Comparison of ENCODE assay signal across 1 cellular context in genomic region chr9:72364679-72365524, GRCh38.
TF ChIP-seq lines count a peak whose summit lies in the region.

Gene ZFAND5 (minus strand): TSS chr9:72365208. CDS start chr9:72360778, 4,430 bp downstream.

TF ChIP-seq in HepG2, 621 proteins besides CTCF, POLR2A, EP300 and RAD21 (continued from another document and continues in another):
- TF ChIP-seq SNAPC2 (CRISPR knock-in tag; IDR thresholded peaks at IDR 0.05): peak; percentile 79; the same call in 1 of the 2 replicates
- no peak for TF ChIP-seq RNF2 (conservative IDR thresholded peaks at IDR 0.05; ENCODE audit: low read depth)
- TF ChIP-seq, protein P1, sequence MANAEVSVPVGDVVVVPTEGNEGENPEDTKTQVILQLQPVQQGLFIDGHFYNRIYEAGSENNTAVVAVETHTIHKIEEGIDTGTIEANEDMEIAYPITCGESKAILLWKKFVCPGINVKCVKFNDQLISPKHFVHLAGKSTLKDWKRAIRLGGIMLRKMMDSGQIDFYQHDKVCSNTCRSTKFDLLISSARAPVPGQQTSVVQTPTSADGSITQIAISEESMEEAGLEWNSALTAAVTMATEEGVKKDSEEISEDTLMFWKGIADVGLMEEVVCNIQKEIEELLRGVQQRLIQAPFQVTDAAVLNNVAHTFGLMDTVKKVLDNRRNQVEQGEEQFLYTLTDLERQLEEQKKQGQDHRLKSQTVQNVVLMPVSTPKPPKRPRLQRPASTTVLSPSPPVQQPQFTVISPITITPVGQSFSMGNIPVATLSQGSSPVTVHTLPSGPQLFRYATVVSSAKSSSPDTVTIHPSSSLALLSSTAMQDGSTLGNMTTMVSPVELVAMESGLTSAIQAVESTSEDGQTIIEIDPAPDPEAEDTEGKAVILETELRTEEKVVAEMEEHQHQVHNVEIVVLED (CRISPR knock-in tag; IDR thresholded peaks at IDR 0.05; ENCODE audit: borderline replicate concordance): peak; percentile 97
- 0 out of 2 replicates have a peak, but pooled peaks have one; percentile 55 for TF ChIP-seq PHF21A (CRISPR knock-in tag; IDR thresholded peaks at IDR 0.05)
- TF ChIP-seq, protein P2, sequence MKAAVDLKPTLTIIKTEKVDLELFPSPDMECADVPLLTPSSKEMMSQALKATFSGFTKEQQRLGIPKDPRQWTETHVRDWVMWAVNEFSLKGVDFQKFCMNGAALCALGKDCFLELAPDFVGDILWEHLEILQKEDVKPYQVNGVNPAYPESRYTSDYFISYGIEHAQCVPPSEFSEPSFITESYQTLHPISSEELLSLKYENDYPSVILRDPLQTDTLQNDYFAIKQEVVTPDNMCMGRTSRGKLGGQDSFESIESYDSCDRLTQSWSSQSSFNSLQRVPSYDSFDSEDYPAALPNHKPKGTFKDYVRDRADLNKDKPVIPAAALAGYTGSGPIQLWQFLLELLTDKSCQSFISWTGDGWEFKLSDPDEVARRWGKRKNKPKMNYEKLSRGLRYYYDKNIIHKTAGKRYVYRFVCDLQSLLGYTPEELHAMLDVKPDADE (CRISPR knock-in tag; IDR thresholded peaks at IDR 0.05): no peak; the same call in 1 of the 2 replicates
- TF ChIP-seq HNRNPH1 (optimal IDR thresholded peaks at IDR 0.05; ENCODE audit: low read depth, low read length): no peak
- TF ChIP-seq SRY (CRISPR knock-in tag; IDR thresholded peaks at IDR 0.05): no peak; the same call in 1 of the 2 replicates
- TF ChIP-seq, protein P3, sequence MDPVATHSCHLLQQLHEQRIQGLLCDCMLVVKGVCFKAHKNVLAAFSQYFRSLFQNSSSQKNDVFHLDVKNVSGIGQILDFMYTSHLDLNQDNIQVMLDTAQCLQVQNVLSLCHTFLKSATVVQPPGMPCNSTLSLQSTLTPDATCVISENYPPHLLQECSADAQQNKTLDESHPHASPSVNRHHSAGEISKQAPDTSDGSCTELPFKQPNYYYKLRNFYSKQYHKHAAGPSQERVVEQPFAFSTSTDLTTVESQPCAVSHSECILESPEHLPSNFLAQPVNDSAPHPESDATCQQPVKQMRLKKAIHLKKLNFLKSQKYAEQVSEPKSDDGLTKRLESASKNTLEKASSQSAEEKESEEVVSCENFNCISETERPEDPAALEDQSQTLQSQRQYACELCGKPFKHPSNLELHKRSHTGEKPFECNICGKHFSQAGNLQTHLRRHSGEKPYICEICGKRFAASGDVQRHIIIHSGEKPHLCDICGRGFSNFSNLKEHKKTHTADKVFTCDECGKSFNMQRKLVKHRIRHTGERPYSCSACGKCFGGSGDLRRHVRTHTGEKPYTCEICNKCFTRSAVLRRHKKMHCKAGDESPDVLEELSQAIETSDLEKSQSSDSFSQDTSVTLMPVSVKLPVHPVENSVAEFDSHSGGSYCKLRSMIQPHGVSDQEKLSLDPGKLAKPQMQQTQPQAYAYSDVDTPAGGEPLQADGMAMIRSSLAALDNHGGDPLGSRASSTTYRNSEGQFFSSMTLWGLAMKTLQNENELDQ (CRISPR knock-in tag; IDR thresholded peaks at IDR 0.05; ENCODE audit: borderline replicate concordance): no peak
- no peak for TF ChIP-seq ZNF569 (CRISPR knock-in tag; IDR thresholded peaks at IDR 0.05; ENCODE audit: borderline replicate concordance)
- TF ChIP-seq HMG20B (CRISPR knock-in tag; conservative IDR thresholded peaks at IDR 0.05): no peak; the same call in 1 of the 2 replicates
- peak; percentile 93 for TF ChIP-seq DR1 (CRISPR knock-in tag; IDR thresholded peaks at IDR 0.05)
- no peak for TF ChIP-seq STAT5B (CRISPR knock-in tag; IDR thresholded peaks at IDR 0.05)
- no peak for TF ChIP-seq GRHL1 (CRISPR knock-in tag; conservative IDR thresholded peaks at IDR 0.05)
- TF ChIP-seq ZNF776 (CRISPR knock-in tag; IDR thresholded peaks at IDR 0.05): peak; percentile 17
- TF ChIP-seq ZNF44 (CRISPR knock-in tag; IDR thresholded peaks at IDR 0.05): 0 out of 2 replicates have a peak, but pooled peaks have one; percentile 77
- TF ChIP-seq HOXA9 (CRISPR knock-in tag; IDR thresholded peaks at IDR 0.05; ENCODE audit: borderline replicate concordance): peak; percentile 70; the same call in 1 of the 2 replicates
- peak; percentile 20; the same call in 1 of the 2 replicates for TF ChIP-seq SMAD1 (CRISPR knock-in tag; IDR thresholded peaks at IDR 0.05; ENCODE audit: borderline replicate concordance, low read depth)
- peak; percentile 79 for TF ChIP-seq MAFG (CRISPR knock-in tag; IDR thresholded peaks at IDR 0.05)
- TF ChIP-seq ZFP1 (CRISPR knock-in tag; IDR thresholded peaks at IDR 0.05): no peak; the same call in 1 of the 2 replicates
- TF ChIP-seq CREM (IDR thresholded peaks at IDR 0.05): no peak
- no peak for TF ChIP-seq CREM (CRISPR knock-in tag; IDR thresholded peaks at IDR 0.05)
- TF ChIP-seq TOE1 (CRISPR knock-in tag; IDR thresholded peaks at IDR 0.05): no peak
- TF ChIP-seq CREB3 (CRISPR knock-in tag; IDR thresholded peaks at IDR 0.05): no peak
- no peak; the same call in 1 of the 2 replicates for TF ChIP-seq ARNT2 (CRISPR knock-in tag; IDR thresholded peaks at IDR 0.05; ENCODE audit: low read depth)
- TF ChIP-seq CHD2 (IDR thresholded peaks at IDR 0.05; ENCODE audit: low read depth, low read length): peak; percentile 68; the same call in 1 of the 2 replicates
- TF ChIP-seq ZFAT (CRISPR knock-in tag; conservative IDR thresholded peaks at IDR 0.05): no peak
- TF ChIP-seq KDM5B (CRISPR knock-in tag; IDR thresholded peaks at IDR 0.05; ENCODE audit: borderline replicate concordance): peak; percentile 52; the same call in 1 of the 2 replicates
- peak; percentile 84 for TF ChIP-seq ZNF431 (CRISPR knock-in tag; IDR thresholded peaks at IDR 0.05; ENCODE audit: borderline replicate concordance, low read depth)
- no peak for TF ChIP-seq ISX (CRISPR knock-in tag; conservative IDR thresholded peaks at IDR 0.05)
- peak; percentile 63; the same call in 1 of the 2 replicates for TF ChIP-seq NR2C2 (CRISPR knock-in tag; IDR thresholded peaks at IDR 0.05; ENCODE audit: borderline replicate concordance)
- no peak; the same call in 1 of the 2 replicates for TF ChIP-seq KLF12 (CRISPR knock-in tag; IDR thresholded peaks at IDR 0.05; ENCODE audit: borderline replicate concordance)
- TF ChIP-seq, protein P4, sequence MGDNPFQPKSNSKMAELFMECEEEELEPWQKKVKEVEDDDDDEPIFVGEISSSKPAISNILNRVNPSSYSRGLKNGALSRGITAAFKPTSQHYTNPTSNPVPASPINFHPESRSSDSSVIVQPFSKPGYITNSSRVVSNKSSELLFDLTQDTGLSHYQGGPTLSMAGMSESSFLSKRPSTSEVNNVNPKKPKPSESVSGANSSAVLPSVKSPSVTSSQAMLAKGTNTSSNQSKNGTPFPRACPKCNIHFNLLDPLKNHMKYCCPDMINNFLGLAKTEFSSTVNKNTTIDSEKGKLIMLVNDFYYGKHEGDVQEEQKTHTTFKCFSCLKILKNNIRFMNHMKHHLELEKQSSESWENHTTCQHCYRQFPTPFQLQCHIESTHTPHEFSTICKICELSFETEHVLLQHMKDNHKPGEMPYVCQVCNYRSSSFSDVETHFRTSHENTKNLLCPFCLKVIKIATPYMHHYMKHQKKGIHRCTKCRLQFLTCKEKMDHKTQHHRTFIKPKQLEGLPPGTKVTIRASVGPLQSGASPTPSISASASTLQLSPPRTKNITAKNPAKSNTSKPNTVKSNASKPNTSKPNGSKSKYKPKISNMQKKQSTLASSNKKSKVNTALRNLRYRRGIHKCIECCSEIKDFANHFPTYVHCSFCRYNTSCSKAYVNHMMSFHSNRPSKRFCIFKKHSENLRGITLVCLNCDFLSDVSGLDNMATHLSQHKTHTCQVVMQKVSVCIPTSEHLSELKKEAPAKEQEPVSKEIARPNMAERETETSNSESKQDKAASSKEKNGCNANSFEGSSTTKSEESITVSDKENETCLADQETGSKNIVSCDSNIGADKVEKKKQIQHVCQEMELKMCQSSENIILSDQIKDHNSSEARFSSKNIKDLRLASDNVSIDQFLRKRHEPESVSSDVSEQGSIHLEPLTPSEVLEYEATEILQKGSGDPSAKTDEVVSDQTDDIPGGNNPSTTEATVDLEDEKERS (CRISPR knock-in tag; IDR thresholded peaks at IDR 0.05): no peak
- no peak for TF ChIP-seq ATRX (CRISPR knock-in tag; IDR thresholded peaks at IDR 0.05; ENCODE audit: borderline replicate concordance)
- no peak for TF ChIP-seq TFAP4 (IDR thresholded peaks at IDR 0.05; ENCODE audit: borderline replicate concordance, low read depth)
- TF ChIP-seq FLYWCH1 (CRISPR knock-in tag; IDR thresholded peaks at IDR 0.05): peak; percentile 97
- TF ChIP-seq ZNF737 (CRISPR knock-in tag; IDR thresholded peaks at IDR 0.05; ENCODE audit: borderline replicate concordance): no peak
- TF ChIP-seq ZNF414 (CRISPR knock-in tag; IDR thresholded peaks at IDR 0.05): no peak
- TF ChIP-seq ELK4 (CRISPR knock-in tag; IDR thresholded peaks at IDR 0.05; ENCODE audit: borderline replicate concordance): no peak
- TF ChIP-seq ZNF33B (CRISPR knock-in tag; IDR thresholded peaks at IDR 0.05): no peak; the same call in 1 of the 2 replicates
- no peak; the same call in 1 of the 2 replicates for TF ChIP-seq ZNF329 (CRISPR knock-in tag; IDR thresholded peaks at IDR 0.05; ENCODE audit: low read depth)
- no peak for TF ChIP-seq HDAC6 (IDR thresholded peaks at IDR 0.05; ENCODE audit: low read depth, low read length)
- TF ChIP-seq SOX13 (IDR thresholded peaks at IDR 0.05): no peak
- peak in 1 of 2 experiments; percentile 32; a peak in 1 of 4 replicates for TF ChIP-seq SOX13 (CRISPR knock-in tag; conservative IDR thresholded peaks at IDR 0.05 in 1 of 2, IDR thresholded peaks at IDR 0.05 in 1 of 2)
- no peak for TF ChIP-seq ZNF629 (CRISPR knock-in tag; conservative IDR thresholded peaks at IDR 0.05)
- TF ChIP-seq ZNF143 (CRISPR knock-in tag; IDR thresholded peaks at IDR 0.05): 0 out of 2 replicates have a peak, but pooled peaks have one; percentile 29
- no peak for TF ChIP-seq REXO4 (CRISPR knock-in tag; IDR thresholded peaks at IDR 0.05; ENCODE audit: borderline replicate concordance)
- TF ChIP-seq, protein P5, sequence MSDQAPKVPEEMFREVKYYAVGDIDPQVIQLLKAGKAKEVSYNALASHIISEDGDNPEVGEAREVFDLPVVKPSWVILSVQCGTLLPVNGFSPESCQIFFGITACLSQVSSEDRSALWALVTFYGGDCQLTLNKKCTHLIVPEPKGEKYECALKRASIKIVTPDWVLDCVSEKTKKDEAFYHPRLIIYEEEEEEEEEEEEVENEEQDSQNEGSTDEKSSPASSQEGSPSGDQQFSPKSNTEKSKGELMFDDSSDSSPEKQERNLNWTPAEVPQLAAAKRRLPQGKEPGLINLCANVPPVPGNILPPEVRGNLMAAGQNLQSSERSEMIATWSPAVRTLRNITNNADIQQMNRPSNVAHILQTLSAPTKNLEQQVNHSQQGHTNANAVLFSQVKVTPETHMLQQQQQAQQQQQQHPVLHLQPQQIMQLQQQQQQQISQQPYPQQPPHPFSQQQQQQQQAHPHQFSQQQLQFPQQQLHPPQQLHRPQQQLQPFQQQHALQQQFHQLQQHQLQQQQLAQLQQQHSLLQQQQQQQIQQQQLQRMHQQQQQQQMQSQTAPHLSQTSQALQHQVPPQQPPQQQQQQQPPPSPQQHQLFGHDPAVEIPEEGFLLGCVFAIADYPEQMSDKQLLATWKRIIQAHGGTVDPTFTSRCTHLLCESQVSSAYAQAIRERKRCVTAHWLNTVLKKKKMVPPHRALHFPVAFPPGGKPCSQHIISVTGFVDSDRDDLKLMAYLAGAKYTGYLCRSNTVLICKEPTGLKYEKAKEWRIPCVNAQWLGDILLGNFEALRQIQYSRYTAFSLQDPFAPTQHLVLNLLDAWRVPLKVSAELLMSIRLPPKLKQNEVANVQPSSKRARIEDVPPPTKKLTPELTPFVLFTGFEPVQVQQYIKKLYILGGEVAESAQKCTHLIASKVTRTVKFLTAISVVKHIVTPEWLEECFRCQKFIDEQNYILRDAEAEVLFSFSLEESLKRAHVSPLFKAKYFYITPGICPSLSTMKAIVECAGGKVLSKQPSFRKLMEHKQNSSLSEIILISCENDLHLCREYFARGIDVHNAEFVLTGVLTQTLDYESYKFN (CRISPR knock-in tag; conservative IDR thresholded peaks at IDR 0.05): no peak; the same call in 1 of the 2 replicates
- no peak for TF ChIP-seq ZBTB8A (CRISPR knock-in tag; IDR thresholded peaks at IDR 0.05; ENCODE audit: borderline replicate concordance, low read depth)
- peak; percentile 63; the same call in 1 of the 2 replicates for TF ChIP-seq ZSCAN21 (CRISPR knock-in tag; IDR thresholded peaks at IDR 0.05; ENCODE audit: borderline replicate concordance)
